In the genomic region with DNA sequence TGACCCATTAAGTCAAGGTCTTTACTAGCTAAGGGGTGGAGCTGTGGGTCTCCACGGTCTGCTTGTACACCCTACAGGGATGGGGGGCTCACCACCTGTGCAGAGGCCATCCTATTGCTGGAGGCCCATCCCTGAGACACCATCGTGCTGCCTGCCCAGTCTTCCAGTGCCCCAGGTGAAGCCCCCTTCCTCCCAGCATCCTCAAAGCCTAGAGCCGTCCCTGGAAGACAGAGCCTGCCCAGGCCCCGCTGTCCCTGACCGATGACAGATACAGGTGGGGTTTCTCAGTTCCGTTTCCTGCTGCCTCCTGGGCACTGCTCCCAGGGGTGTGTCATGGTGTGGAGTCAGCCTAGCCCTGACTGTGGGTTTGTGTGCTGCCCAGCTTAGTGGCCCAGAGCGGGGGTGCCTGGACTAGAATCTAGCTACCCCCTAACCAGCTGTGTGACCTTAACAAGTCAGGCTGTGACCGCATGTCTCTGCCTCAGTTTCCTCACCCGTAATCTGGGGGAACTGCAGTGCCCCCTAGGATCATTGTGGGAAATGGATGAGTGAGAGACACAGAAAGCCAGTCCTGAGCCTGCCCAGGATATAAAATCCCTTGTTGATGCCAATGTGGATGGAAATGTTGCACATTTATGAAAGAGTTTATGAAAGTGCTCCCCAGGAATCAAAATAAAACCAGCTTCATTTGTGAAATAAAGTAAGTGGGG, we compare ENCODE assay signal across 2 cellular contexts.
TF ChIP-seq lines count a peak whose summit lies in the region.

No MANE protein-coding gene starts in this region.

TF ChIP-seq in WTC11, 78 proteins besides CTCF, POLR2A, EP300 and RAD21:
- TF ChIP-seq, protein P1, sequence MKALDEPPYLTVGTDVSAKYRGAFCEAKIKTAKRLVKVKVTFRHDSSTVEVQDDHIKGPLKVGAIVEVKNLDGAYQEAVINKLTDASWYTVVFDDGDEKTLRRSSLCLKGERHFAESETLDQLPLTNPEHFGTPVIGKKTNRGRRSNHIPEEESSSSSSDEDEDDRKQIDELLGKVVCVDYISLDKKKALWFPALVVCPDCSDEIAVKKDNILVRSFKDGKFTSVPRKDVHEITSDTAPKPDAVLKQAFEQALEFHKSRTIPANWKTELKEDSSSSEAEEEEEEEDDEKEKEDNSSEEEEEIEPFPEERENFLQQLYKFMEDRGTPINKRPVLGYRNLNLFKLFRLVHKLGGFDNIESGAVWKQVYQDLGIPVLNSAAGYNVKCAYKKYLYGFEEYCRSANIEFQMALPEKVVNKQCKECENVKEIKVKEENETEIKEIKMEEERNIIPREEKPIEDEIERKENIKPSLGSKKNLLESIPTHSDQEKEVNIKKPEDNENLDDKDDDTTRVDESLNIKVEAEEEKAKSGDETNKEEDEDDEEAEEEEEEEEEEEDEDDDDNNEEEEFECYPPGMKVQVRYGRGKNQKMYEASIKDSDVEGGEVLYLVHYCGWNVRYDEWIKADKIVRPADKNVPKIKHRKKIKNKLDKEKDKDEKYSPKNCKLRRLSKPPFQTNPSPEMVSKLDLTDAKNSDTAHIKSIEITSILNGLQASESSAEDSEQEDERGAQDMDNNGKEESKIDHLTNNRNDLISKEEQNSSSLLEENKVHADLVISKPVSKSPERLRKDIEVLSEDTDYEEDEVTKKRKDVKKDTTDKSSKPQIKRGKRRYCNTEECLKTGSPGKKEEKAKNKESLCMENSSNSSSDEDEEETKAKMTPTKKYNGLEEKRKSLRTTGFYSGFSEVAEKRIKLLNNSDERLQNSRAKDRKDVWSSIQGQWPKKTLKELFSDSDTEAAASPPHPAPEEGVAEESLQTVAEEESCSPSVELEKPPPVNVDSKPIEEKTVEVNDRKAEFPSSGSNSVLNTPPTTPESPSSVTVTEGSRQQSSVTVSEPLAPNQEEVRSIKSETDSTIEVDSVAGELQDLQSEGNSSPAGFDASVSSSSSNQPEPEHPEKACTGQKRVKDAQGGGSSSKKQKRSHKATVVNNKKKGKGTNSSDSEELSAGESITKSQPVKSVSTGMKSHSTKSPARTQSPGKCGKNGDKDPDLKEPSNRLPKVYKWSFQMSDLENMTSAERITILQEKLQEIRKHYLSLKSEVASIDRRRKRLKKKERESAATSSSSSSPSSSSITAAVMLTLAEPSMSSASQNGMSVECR (CRISPR knock-in tag; IDR thresholded peaks at IDR 0.05; ENCODE audit: borderline replicate concordance): no peak
- TF ChIP-seq ZNF263 (CRISPR knock-in tag; IDR thresholded peaks at IDR 0.05; ENCODE audit: low read depth) (no peak), MYBL2 (CRISPR knock-in tag; IDR thresholded peaks at IDR 0.05) (no peak), ZNF671 (CRISPR knock-in tag; IDR thresholded peaks at IDR 0.05) (no peak), GTF2I (CRISPR knock-in tag; conservative IDR thresholded peaks at IDR 0.05) (no peak), FOXK1 (CRISPR knock-in tag; IDR thresholded peaks at IDR 0.05) (no peak), CREM (CRISPR knock-in tag; IDR thresholded peaks at IDR 0.05) (no peak), ZNF121 (CRISPR knock-in tag; IDR thresholded peaks at IDR 0.05) (no peak)
- TF ChIP-seq, protein P2, sequence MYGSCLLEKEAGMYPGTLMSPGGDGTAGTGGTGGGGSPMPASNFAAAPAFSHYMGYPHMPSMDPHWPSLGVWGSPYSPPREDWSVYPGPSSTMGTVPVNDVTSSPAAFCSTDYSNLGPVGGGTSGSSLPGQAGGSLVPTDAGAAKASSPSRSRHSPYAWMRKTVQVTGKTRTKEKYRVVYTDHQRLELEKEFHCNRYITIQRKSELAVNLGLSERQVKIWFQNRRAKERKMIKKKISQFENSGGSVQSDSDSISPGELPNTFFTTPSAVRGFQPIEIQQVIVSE (CRISPR knock-in tag; IDR thresholded peaks at IDR 0.05; ENCODE audit: borderline replicate concordance): no peak
- TF ChIP-seq, protein P3, sequence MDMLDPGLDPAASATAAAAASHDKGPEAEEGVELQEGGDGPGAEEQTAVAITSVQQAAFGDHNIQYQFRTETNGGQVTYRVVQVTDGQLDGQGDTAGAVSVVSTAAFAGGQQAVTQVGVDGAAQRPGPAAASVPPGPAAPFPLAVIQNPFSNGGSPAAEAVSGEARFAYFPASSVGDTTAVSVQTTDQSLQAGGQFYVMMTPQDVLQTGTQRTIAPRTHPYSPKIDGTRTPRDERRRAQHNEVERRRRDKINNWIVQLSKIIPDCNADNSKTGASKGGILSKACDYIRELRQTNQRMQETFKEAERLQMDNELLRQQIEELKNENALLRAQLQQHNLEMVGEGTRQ (CRISPR knock-in tag; IDR thresholded peaks at IDR 0.05): no peak
- TF ChIP-seq, protein P4, sequence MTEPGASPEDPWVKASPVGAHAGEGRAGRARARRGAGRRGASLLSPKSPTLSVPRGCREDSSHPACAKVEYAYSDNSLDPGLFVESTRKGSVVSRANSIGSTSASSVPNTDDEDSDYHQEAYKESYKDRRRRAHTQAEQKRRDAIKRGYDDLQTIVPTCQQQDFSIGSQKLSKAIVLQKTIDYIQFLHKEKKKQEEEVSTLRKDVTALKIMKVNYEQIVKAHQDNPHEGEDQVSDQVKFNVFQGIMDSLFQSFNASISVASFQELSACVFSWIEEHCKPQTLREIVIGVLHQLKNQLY (CRISPR knock-in tag; IDR thresholded peaks at IDR 0.05): no peak

TF ChIP-seq in HepG2, 621 proteins besides CTCF, POLR2A, EP300 and RAD21:
- no peak for TF ChIP-seq DNMT3B (CRISPR knock-in tag; conservative IDR thresholded peaks at IDR 0.05)
- TF ChIP-seq, protein P5, sequence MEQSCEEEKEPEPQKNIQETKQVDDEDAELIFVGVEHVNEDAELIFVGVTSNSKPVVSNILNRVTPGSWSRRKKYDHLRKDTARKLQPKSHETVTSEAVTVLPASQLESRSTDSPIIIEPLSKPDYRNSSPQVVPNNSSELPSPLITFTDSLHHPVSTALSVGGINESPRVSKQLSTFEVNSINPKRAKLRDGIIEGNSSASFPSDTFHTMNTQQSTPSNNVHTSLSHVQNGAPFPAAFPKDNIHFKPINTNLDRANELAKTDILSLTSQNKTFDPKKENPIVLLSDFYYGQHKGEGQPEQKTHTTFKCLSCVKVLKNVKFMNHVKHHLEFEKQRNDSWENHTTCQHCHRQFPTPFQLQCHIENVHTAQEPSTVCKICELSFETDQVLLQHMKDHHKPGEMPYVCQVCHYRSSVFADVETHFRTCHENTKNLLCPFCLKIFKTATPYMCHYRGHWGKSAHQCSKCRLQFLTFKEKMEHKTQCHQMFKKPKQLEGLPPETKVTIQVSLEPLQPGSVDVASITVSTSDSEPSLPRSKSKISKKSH (CRISPR knock-in tag; IDR thresholded peaks at IDR 0.05; ENCODE audit: borderline replicate concordance): 0 out of 2 replicates have a peak, but pooled peaks have one; percentile 53
